ENCODE assay signal across 28 cellular contexts in genomic region chr2:66264354-66264753, GRCh38.
"Had no signal": no experiment of that assay in that cellular context is flagged by ENCODE, and none has a peak within 500 bp of the region (broad histone marks: within the 10 kb centered on the region; RNA-seq: fewer than 3 reads in every experiment).

No MANE protein-coding gene starts in this region.

- H3K79me2 ChIP-seq: hepatocyte had no signal

- FAIRE-seq: colon, endothelial cell of umbilical vein, frontal cortex had no signal

- H3K4me3 ChIP-seq: colonic mucosa, coronary artery, dorsolateral prefrontal cortex, esophagus muscularis mucosa, esophagus squamous epithelium, gastrocnemius medialis, gastroesophageal sphincter, heart right ventricle, hepatocyte had no signal

- H2AFZ ChIP-seq: hepatocyte had no signal

- H3K9me3 ChIP-seq: colonic mucosa, esophagus muscularis mucosa, esophagus squamous epithelium, gastrocnemius medialis, gastroesophageal sphincter had no signal

- H3K36me3 ChIP-seq: colonic mucosa, esophagus muscularis mucosa, esophagus squamous epithelium, gastrocnemius medialis, gastroesophageal sphincter, heart right ventricle had no signal

- H3K27ac ChIP-seq: colonic mucosa, coronary artery, dorsolateral prefrontal cortex, epithelial cell of prostate, esophagus muscularis mucosa, esophagus squamous epithelium, foreskin keratinocyte, gastrocnemius medialis, gastroesophageal sphincter, heart right ventricle, hepatocyte had no signal

- DNase-seq: colonic mucosa; cortex of kidney; dermis blood vessel endothelial cell; dorsolateral prefrontal cortex; effector CD4-positive, alpha-beta T cell; effector CD8-positive, alpha-beta T cell; effector memory CD4-positive, alpha-beta T cell; effector memory CD8-positive, alpha-beta T cell; endodermal cell; erythroblast; esophagus squamous epithelium; foreskin fibroblast; foreskin keratinocyte; foreskin melanocyte; gastrocnemius medialis; glutamatergic neuron; head of caudate nucleus; heart right ventricle; hippocampal formation had no signal

- H3K27me3 ChIP-seq: colonic mucosa, esophagus muscularis mucosa, esophagus squamous epithelium, foreskin keratinocyte, gastrocnemius medialis, gastroesophageal sphincter, hepatocyte had no signal

- H3K4me2 ChIP-seq: hepatocyte had no signal

- H3K4me1 ChIP-seq: colonic mucosa, esophagus squamous epithelium, foreskin keratinocyte, gastrocnemius medialis, heart right ventricle had no signal

- ATAC-seq: effector memory CD8-positive, alpha-beta T cell; esophagus mucosa; foreskin keratinocyte; gastrocnemius medialis; gastroesophageal sphincter; heart right ventricle had no signal
